ENCODE assay signal across 30 cellular contexts in the genomic region with DNA sequence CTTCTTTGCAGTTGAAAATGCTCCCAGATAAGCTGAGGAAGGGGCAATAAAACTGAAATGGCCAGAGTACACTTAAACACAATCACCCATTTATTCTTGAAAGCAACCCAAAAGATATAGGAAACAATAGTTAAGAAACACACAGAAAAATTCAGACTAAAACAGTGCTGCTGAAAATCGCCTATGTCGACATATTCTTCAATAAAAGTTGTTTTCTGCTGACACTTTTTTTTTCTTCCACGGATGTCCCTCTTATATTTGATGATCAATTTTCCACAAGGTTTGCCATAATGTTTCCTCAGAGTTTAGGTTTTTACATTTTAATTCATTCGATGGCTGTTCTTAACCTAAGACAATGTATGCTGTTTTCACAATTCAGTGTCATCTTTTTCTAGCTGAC.
"Had no signal": no experiment of that assay in that cellular context is flagged by ENCODE, and none has a peak within 500 bp of the region (broad histone marks: within the 10 kb centered on the region; RNA-seq: fewer than 3 reads in every experiment).

No MANE protein-coding gene starts in this region.

- H3K27ac ChIP-seq: neural progenitor cell, ovary, parathyroid adenoma, psoas muscle, skin epidermis, spleen, suprapubic skin, testis, tibial artery, transverse colon, upper lobe of right lung, uterus had no signal

- H2AFZ ChIP-seq: neural progenitor cell, parathyroid adenoma had no signal

- H3K36me3 Mint-ChIP-seq: natural killer cell; neural progenitor cell; stimulated activated memory B cell treated with anti-CD40 and anti-IgM and Interleukin-4, amounts not matched to agents 10 μg/mL and 1 μg/mL and 100 μg/mL, for 72 hours; type B pancreatic cell had no signal

- DNase-seq: natural killer cell; occipital lobe; ovary; psoas muscle; right cardiac atrium; spleen; stimulated activated CD4-positive, alpha-beta T cell treated with anti-CD3 and anti-CD28 coated beads, Interleukin-12 subunit alpha, Interleukin-12 subunit beta, amount 100 ng/mL, for 4 hours; stimulated activated CD4-positive, alpha-beta T cell treated with anti-CD3 and anti-CD28 coated beads, Interleukin-1b, Interleukin-23, amount 100 ng/mL, for 48 hours; stimulated activated CD4-positive, alpha-beta T cell treated with anti-CD3 and anti-CD28 coated beads, Interleukin-4, amount 100 ng/mL, for 1 hour; stimulated activated CD4-positive, alpha-beta T cell treated with anti-CD3 and anti-CD28 coated beads, Interleukin-4, amount 100 ng/mL, for 4 hours; stimulated activated CD8-positive, alpha-beta memory T cell treated with anti-CD3 and anti-CD28 coated beads, Interleukin-4, amount 100 ng/mL, for 48 hours; stimulated activated naive CD4-positive, alpha-beta T cell; stimulated activated naive CD8-positive, alpha-beta T cell treated with anti-CD3 and anti-CD28 coated beads, Interleukin-15, amount 100 ng/mL, for 72 hours; stimulated activated naive CD8-positive, alpha-beta T cell treated with anti-CD3 and anti-CD28 coated beads, Interleukin-15, Interleukin-2, amounts not matched to agents 100 U/mL and 50 U/mL, for 24 hours; substantia nigra; testis; tibial artery; transverse colon; upper lobe of right lung; uterus had no signal

- H3K27me3 ChIP-seq: neural progenitor cell, ovary, spleen, suprapubic skin, testis, tibial artery, transverse colon, upper lobe of right lung, uterus had no signal

- ATAC-seq: natural killer cell; psoas muscle; right cardiac atrium; sciatic nerve; stimulated activated memory B cell treated with anti-CD40 and anti-IgM and Interleukin-4, amounts not matched to agents 10 μg/mL and 1 μg/mL and 100 μg/mL, for 72 hours; stimulated activated naive CD8-positive, alpha-beta T cell treated with anti-CD3 and anti-CD28 coated beads, Interleukin-15, amount 100 ng/mL, for 72 hours; stimulated activated naive CD8-positive, alpha-beta T cell treated with anti-CD3 and anti-CD28 coated beads, Interleukin-15, Interleukin-2, amounts not matched to agents 100 U/mL and 50 U/mL, for 24 hours; upper lobe of right lung had no signal

- H3K27ac Mint-ChIP-seq: natural killer cell; nephron; neural progenitor cell; progenitor cell of endocrine pancreas; stimulated activated memory B cell treated with anti-CD40 and anti-IgM and Interleukin-4, amounts not matched to agents 10 μg/mL and 1 μg/mL and 100 μg/mL, for 72 hours; stimulated activated naive CD8-positive, alpha-beta T cell treated with anti-CD3 and anti-CD28 coated beads, Interleukin-15, amount 100 ng/mL, for 72 hours; type B pancreatic cell had no signal

- H3K9me3 ChIP-seq: ovary, psoas muscle, spleen, suprapubic skin, testis, tibial artery, transverse colon, upper lobe of right lung, uterus had no signal

- H3K9me3 Mint-ChIP-seq: natural killer cell; nephron; neural progenitor cell; stimulated activated memory B cell treated with anti-CD40 and anti-IgM and Interleukin-4, amounts not matched to agents 10 μg/mL and 1 μg/mL and 100 μg/mL, for 72 hours; stimulated activated naive CD8-positive, alpha-beta T cell treated with anti-CD3 and anti-CD28 coated beads, Interleukin-15, amount 100 ng/mL, for 72 hours had no signal

- H3K4me1 Mint-ChIP-seq: natural killer cell; stimulated activated memory B cell treated with anti-CD40 and anti-IgM and Interleukin-4, amounts not matched to agents 10 μg/mL and 1 μg/mL and 100 μg/mL, for 72 hours; stimulated activated naive CD8-positive, alpha-beta T cell treated with anti-CD3 and anti-CD28 coated beads, Interleukin-15, amount 100 ng/mL, for 72 hours had no signal

- H3K4me2 ChIP-seq: neural progenitor cell, smooth muscle cell had no signal

- H3K4me3 ChIP-seq: neural progenitor cell, ovary, psoas muscle, skin epidermis, smooth muscle cell, spleen, suprapubic skin, testis, tibial artery, transverse colon, upper lobe of right lung, uterus had no signal

- H3K9ac ChIP-seq: neural progenitor cell, parathyroid adenoma had no signal

- H3K4me3 Mint-ChIP-seq: natural killer cell; nephron; neural progenitor cell; stimulated activated memory B cell treated with anti-CD40 and anti-IgM and Interleukin-4, amounts not matched to agents 10 μg/mL and 1 μg/mL and 100 μg/mL, for 72 hours; stimulated activated naive CD8-positive, alpha-beta T cell treated with anti-CD3 and anti-CD28 coated beads, Interleukin-15, amount 100 ng/mL, for 72 hours; type B pancreatic cell had no signal

- H3K36me3 ChIP-seq: neural progenitor cell, ovary, spleen, suprapubic skin, tibial artery, transverse colon, upper lobe of right lung, uterus had no signal

- H3K4me1 ChIP-seq: neural progenitor cell, parathyroid adenoma, psoas muscle, suprapubic skin, testis, transverse colon, upper lobe of right lung, uterus had no signal
